8 cellular contexts compared by ENCODE assay signal in the genomic region with DNA sequence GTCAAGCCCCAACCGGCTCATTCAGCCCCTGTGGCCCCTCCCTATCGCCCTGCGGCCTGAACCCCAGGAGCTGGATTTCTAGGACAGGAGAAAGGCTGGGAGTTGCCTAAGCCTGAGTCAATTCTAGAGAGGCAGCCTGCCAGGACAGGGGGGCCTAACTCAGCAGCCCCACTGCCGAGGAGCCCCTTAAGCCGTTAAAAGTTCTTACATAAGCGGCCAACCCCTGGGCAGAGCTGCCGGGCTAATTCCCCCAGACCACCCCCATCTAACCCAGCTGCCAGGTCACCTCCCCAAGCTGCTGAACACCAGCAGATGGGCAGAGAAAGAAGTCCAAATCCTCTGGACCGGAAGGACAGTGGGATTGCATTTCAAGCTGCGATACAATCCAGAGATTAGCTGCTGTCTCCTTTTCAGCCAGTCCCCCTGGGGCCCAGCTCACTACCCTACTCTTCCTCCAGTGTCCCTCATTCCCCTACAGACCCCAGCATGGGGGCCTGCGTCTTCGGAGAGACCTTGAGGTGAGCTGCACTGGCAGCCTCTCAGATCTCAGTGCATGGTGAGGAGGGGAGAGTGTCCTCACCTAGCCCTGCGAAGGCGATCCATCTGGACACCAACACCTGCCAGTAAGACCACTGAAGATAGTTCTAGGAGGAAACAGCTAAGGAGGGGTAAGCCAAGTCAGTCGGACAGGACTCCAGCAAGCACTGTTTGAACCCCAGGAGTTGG. TPM values are rescaled to one million over a fixed set of nuclear protein-coding genes. Genes with fewer than 3 reads are reported as not detected.
DNase-seq lines count a peak whose midpoint lies in the region; ATAC-seq and TF ChIP-seq lines count a peak whose summit lies in the region.

No MANE protein-coding gene starts in this region.

- peak overlapping the region; percentile 96 for H2AK9ac ChIP-seq in IMR-90 (replicated peaks; ENCODE audit: low read depth, low read length, poor library complexity)

- H3K9me1 ChIP-seq in IMR-90 (ENCODE audit: insufficient read depth, low read length), result peaks cover 9% of the 10 kb centered on the region; the same call in 1 of the 2 replicates

- no peak for TF ChIP-seq CTCF in CD4-positive, alpha-beta T cell (IDR thresholded peaks at IDR 0.05)
- TF ChIP-seq CTCF in IMR-90 (conservative IDR thresholded peaks at IDR 0.05; ENCODE audit: low read depth, low read length) (no peak), brain microvascular endothelial cell (IDR thresholded peaks at IDR 0.05; ENCODE audit: low read depth, low read length, missing control alignments) (no peak), mesothelial cell of epicardium (IDR thresholded peaks at IDR 0.05; ENCODE audit: unreplicated experiment) (no peak)

- no peak overlapping the region for H2BK20ac ChIP-seq in IMR-90 (ENCODE audit: low read depth, low read length)

- peak overlapping the region; percentile 73 for H3K4ac ChIP-seq in IMR-90 (ENCODE audit: low read depth, low read length)

- peak overlapping the region; percentile 75 for H3K9ac ChIP-seq in IMR-90 (ENCODE audit: low read depth, low read length)

- no peaks in the 10 kb centered on the region for H3K9me3 Mint-ChIP-seq in CD4-positive, alpha-beta T cell
- peaks cover 6% of the 10 kb centered on the region for H3K9me3 Mint-ChIP-seq in mesothelial cell of epicardium

- H3K36me3 ChIP-seq in IMR-90 (ENCODE audit: control insufficient read depth, insufficient read depth, low read length) (no peaks in the 10 kb centered on the region), brain microvascular endothelial cell (replicated peaks) (no peaks in the 10 kb centered on the region)

- H3K4me1 ChIP-seq in IMR-90 (ENCODE audit: control insufficient read depth, insufficient read depth, low read length), result peaks cover 20% of the 10 kb centered on the region

- no peaks in the 10 kb centered on the region for H3K36me3 Mint-ChIP-seq in CD4-positive, alpha-beta T cell (ENCODE audit: low read depth)
- H3K36me3 Mint-ChIP-seq in mesothelial cell of epicardium, result no peaks in the 10 kb centered on the region

- no peak for TF ChIP-seq RAD21 in IMR-90 (IDR thresholded peaks at IDR 0.05; ENCODE audit: low read length)

- H3K27ac Mint-ChIP-seq in CD4-positive, alpha-beta T cell, result peak overlapping the region; percentile 78
- H3K27ac Mint-ChIP-seq in mesothelial cell of epicardium, result peak overlapping the region; percentile 55

- H3K4me1 Mint-ChIP-seq in CD4-positive, alpha-beta T cell (ENCODE audit: low read depth), result peaks cover 52% of the 10 kb centered on the region
- H3K4me1 Mint-ChIP-seq in mesothelial cell of epicardium, result peaks cover 38% of the 10 kb centered on the region

- ATAC-seq in CD4-positive, alpha-beta T cell (ENCODE audit: poor library complexity), result no peak
- ATAC-seq in IMR-90 (ENCODE audit: low read depth) (no peak), GM18520 (IDR thresholded peaks at IDR 0.05; ENCODE audit: unreplicated experiment) (no peak)

- H4K20me1 ChIP-seq in IMR-90 (ENCODE audit: insufficient read depth, low read length), result peaks cover 10% of the 10 kb centered on the region

- H3K4me2 ChIP-seq in IMR-90 (ENCODE audit: low read depth, low read length), result peak overlapping the region; percentile 85

- WGBS in IMR-90 (ENCODE audit: extremely low coverage in 2 of 2, insufficient read length in 1 of 2), 2 experiments, result 40% methylated on average over 1 of the region's 14 CpGs; no CpG with 5 or more reads in 1 of the 2 experiments

- no peak for DNase-seq in CD4-positive, alpha-beta T cell
- DNase-seq in IMR-90 (peak; percentile 31), brain microvascular endothelial cell (no peak), mesothelial cell of epicardium (ENCODE audit: low spot score in 2 of 2, unreplicated experiment in 2 of 2) (no peak), T1000 (lab: John Stamatoyannopoulos, UW) (no peak), DMS114 treated with DMSO at 0.1 percent for 48 hours (lab: John Stamatoyannopoulos, UW; ENCODE audit: unreplicated experiment) (no peak)
- no peak for DNase-seq in activated CD4-positive, CD25-positive, alpha-beta regulatory T cell (lab: John Stamatoyannopoulos, UW)

- H4K91ac ChIP-seq in IMR-90 (ENCODE audit: insufficient read depth, low read depth, low read length), result peak overlapping the region; percentile 58; the same call in 1 of the 2 replicates

- CTCF ChIA-PET in CD4-positive, alpha-beta T cell (lab: Charles Lee), result interaction anchor here (0.7 to 3.1 kb wide), 7 partner anchors 10 to 61 kb away, joined by 3 to 14 read pairs (median 6); a partner anchor contains a TSS
- CTCF ChIA-PET in IMR-90 (lab: Yijun Ruan, JAX), result interaction anchor here (1.4 to 1.9 kb wide), 2 partner anchors 22 to 52 kb away, joined by 3 to 6 read pairs; no protein-coding TSS in a partner anchor

- H3K27me3 Mint-ChIP-seq in CD4-positive, alpha-beta T cell, result no peaks in the 10 kb centered on the region
- H3K27me3 Mint-ChIP-seq in mesothelial cell of epicardium (ENCODE audit: low read depth), result peaks cover 2% of the 10 kb centered on the region

- peak overlapping the region; percentile 1; the same call in 1 of the 3 replicates for H2BK15ac ChIP-seq in IMR-90 (ENCODE audit: low read depth, low read length)

- H3K27me3 ChIP-seq in CD4-positive, alpha-beta T cell (ENCODE audit: control insufficient read depth, insufficient read depth, low read length), result no peaks in the 10 kb centered on the region
- peaks cover 7% of the 10 kb centered on the region; the same call in 1 of the 2 replicates for H3K27me3 ChIP-seq in IMR-90 (ENCODE audit: control insufficient read depth, insufficient read depth, low read length)
- H3K27me3 ChIP-seq in brain microvascular endothelial cell (replicated peaks), result peaks cover 3% of the 10 kb centered on the region

- peak overlapping the region; percentile 24; the same call in 1 of the 2 replicates for H2AK5ac ChIP-seq in IMR-90 (ENCODE audit: low read depth, low read length)

- POLR2A ChIA-PET in CD4-positive, alpha-beta T cell (lab: Charles Lee), result interaction anchor here (0.6 to 1.7 kb wide), 4 partner anchors 10 to 74 kb away, joined by 3 to 9 read pairs (median 4); a partner anchor contains a TSS
- POLR2A ChIA-PET in IMR-90 (lab: Charles Lee; ENCODE audit: unreplicated experiment), result no interaction called here

- no TSS peak for BruUV-seq in IMR-90 (replicated peaks; lab: Mats Ljungman, UMichigan)

- peak overlapping the region; percentile 50 for H3K18ac ChIP-seq in IMR-90 (ENCODE audit: low read depth, low read length)

- H3K14ac ChIP-seq in IMR-90 (replicated peaks; ENCODE audit: low read depth, low read length), result peak overlapping the region; percentile 41

- peak overlapping the region; percentile 9 for H2BK5ac ChIP-seq in IMR-90 (ENCODE audit: low read depth, low read length, poor library complexity, severe bottlenecking)

- intact Hi-C loops in CD4-positive, alpha-beta T cell (cut with DNase I, micrococcal nuclease), result loop anchor here in 1 of 2 experiments (5.0 kb wide), 2 partner anchors 67 to 757 kb away; a partner anchor contains a TSS
- intact Hi-C loops in IMR-90 (cut with micrococcal nuclease), result no loop called here

- peak overlapping the region; percentile 28; the same call in 1 of the 2 replicates for H2BK120ac ChIP-seq in IMR-90 (ENCODE audit: low read depth, low read length)

- no peak for TF ChIP-seq POLR2A in IMR-90 (IDR thresholded peaks at IDR 0.05; ENCODE audit: low read depth, low read length)

- in situ Hi-C loops in IMR-90 (cut with MboI; ENCODE audit: low sequenced_read_pairs), result no loop called here
- in situ Hi-C loops in brain microvascular endothelial cell (cut with HindIII; ENCODE audit: low pct_ligation_motif_present, low sequenced_read_pairs), result no loop called here

- peak overlapping the region; percentile 47; the same call in 1 of the 2 replicates for H3K56ac ChIP-seq in IMR-90 (ENCODE audit: extremely low read depth, insufficient read depth, low read length)

- peak overlapping the region; percentile 81 for H3K23ac ChIP-seq in IMR-90 (ENCODE audit: low read depth, low read length)

- H3K4me3 ChIP-seq in IMR-90 (ENCODE audit: insufficient read depth, low read depth, low read length) (peak overlapping the region; percentile 96), brain microvascular endothelial cell (ENCODE audit: low read depth, low read length) (peak overlapping the region; percentile 65)

- no peaks in the 10 kb centered on the region for H3K9me3 ChIP-seq in CD4-positive, alpha-beta T cell (ENCODE audit: control insufficient read depth, low read length)
- H3K9me3 ChIP-seq in IMR-90 (ENCODE audit: control insufficient read depth, insufficient read depth, low read length), result peaks cover 4% of the 10 kb centered on the region; the same call in 1 of the 2 replicates

- peak overlapping the region; percentile 19 for H4K5ac ChIP-seq in IMR-90 (ENCODE audit: low read depth, low read length)

- H2AFZ ChIP-seq in IMR-90 (replicated peaks; ENCODE audit: low read length, poor library complexity), result peak overlapping the region; percentile 94

- peak overlapping the region; percentile 53 for H3K27ac ChIP-seq in CD4-positive, alpha-beta T cell (ENCODE audit: low read depth, low read length)
- H3K27ac ChIP-seq in IMR-90 (ENCODE audit: insufficient read depth, low read length) (peak overlapping the region; percentile 56), brain microvascular endothelial cell (no peak overlapping the region)

- peak overlapping the region; percentile 79 to 86 for H4K8ac ChIP-seq in IMR-90 (ENCODE audit: low read depth in 2 of 2, low read length in 2 of 2)

- peak overlapping the region; percentile 89 for H3K4me3 Mint-ChIP-seq in CD4-positive, alpha-beta T cell
- H3K4me3 Mint-ChIP-seq in mesothelial cell of epicardium, result peak overlapping the region; percentile 73

- dilution Hi-C loops in IMR-90 (cut with HindIII; ENCODE audit: low sequenced_read_pairs, unreplicated experiment), result no loop called here

- peaks cover 12 to 34% of the 10 kb centered on the region in 2 experiments; a peak in 3 of 4 replicates for H3K79me1 ChIP-seq in IMR-90 (ENCODE audit: low read depth in 1 of 2, low read length in 2 of 2)

RNA-seq across cellular contexts. Expression of a gene that starts 0.9 kb away (rescaled TPM):
- 10 to 100 TPM; 26.5 to 27.0 TPM for total RNA-seq in CD4-positive, alpha-beta T cell
- 45.3 and 49.5 TPM in 2 replicates for total RNA-seq in IMR-90 (2012; rRNA removed)
- polyA plus RNA-seq in IMR-90 (2012; rRNA removed), result 69.3 and 72.0 TPM in 2 replicates
- polyA plus RNA-seq in IMR-90 (2012; cell fraction: cytosol; rRNA removed), result 76.2 and 79.9 TPM in 2 replicates
- polyA plus RNA-seq in IMR-90 (2012; cell fraction: nucleus; rRNA removed; ENCODE audit: low replicate concordance), result 87.3 and 216 TPM in 2 replicates
- 39.3 to 41.9 TPM (median 41.7 TPM) in 3 replicates for total RNA-seq in mesothelial cell of epicardium

RNA-seq across cellular contexts. Expression of a gene that starts 46.8 kb away (rescaled TPM):
- 1 to 10 TPM; 1.7 TPM for total RNA-seq in CD4-positive, alpha-beta T cell
- 23.6 and 31.2 TPM in 2 replicates for total RNA-seq in IMR-90 (2012; rRNA removed)
- 29.8 and 35.6 TPM in 2 replicates for polyA plus RNA-seq in IMR-90 (2012; rRNA removed)
- polyA plus RNA-seq in IMR-90 (2012; cell fraction: cytosol; rRNA removed), result 24.4 and 28.0 TPM in 2 replicates
- 17.9 and 23.2 TPM in 2 replicates for polyA plus RNA-seq in IMR-90 (2012; cell fraction: nucleus; rRNA removed; ENCODE audit: low replicate concordance)
- 25.1 to 27.1 TPM (median 25.6 TPM) in 3 replicates for total RNA-seq in mesothelial cell of epicardium

RNA-seq across cellular contexts. Expression of a gene that starts 47.4 kb away (rescaled TPM):
- under 1 TPM; 0.47 to 0.63 TPM for total RNA-seq in CD4-positive, alpha-beta T cell
- not detected in 2 replicates for total RNA-seq in IMR-90 (2012; rRNA removed)
- not detected in 2 replicates for polyA plus RNA-seq in IMR-90 (2012; rRNA removed)
- polyA plus RNA-seq in IMR-90 (2012; cell fraction: cytosol; rRNA removed), result 0.03 TPM in 1 of 2 replicates, not detected in the other
- polyA plus RNA-seq in IMR-90 (2012; cell fraction: nucleus; rRNA removed; ENCODE audit: low replicate concordance), result 0.03 and 0.08 TPM in 2 replicates
- 7.9 to 9.5 TPM (median 9.1 TPM) in 3 replicates for total RNA-seq in mesothelial cell of epicardium
